19 cellular contexts compared by ENCODE assay signal in genomic region chr7:85126383-85126782, GRCh38.
DNase-seq lines count a peak whose midpoint lies in the region; ATAC-seq, FAIRE-seq and TF ChIP-seq lines count a peak whose summit lies in the region.
"Had no signal": no experiment of that assay in that cellular context is flagged by ENCODE, and none has a peak within 500 bp of the region (broad histone marks: within the 10 kb centered on the region; RNA-seq: fewer than 3 reads in every experiment).

No MANE protein-coding gene starts in this region.

- 0% methylated on average over 2 of the region's 2 CpGs for WGBS in HepG2 (ENCODE audit: low lambda C conversion rate)
- WGBS in right lobe of liver (ENCODE audit: insufficient coverage, low coverage, low lambda C conversion rate, missing lambda C conversion rate), result 18% methylated on average over 2 of the region's 2 CpGs
- WGBS in K562 (ENCODE audit: insufficient coverage, low coverage, missing lambda C conversion rate), result 6% methylated on average over 2 of the region's 2 CpGs

- in situ Hi-C loops in HepG2 (cut with HindIII; ENCODE audit: extremely low pct_ligation_motif_present, low pct_unique_long_range_greater_than_20kb), result no loop called here
- in situ Hi-C loops in K562 (cut with MboI), result no loop called here

- no peaks in the 10 kb centered on the region for H3K9me1 ChIP-seq in K562 (ENCODE audit: control insufficient read depth, insufficient read depth, low read length)

- BruUV-seq in HepG2 (replicated peaks; lab: Mats Ljungman, UMichigan), result no TSS peak
- no TSS peak for BruUV-seq in K562 (replicated peaks; lab: Mats Ljungman, UMichigan)

- H3K4me2 ChIP-seq in HepG2 (ENCODE audit: low read depth, low read length), result no peak overlapping the region
- H3K4me2 ChIP-seq in K562 (ENCODE audit: insufficient read depth, low read length), result no peak overlapping the region

- no peak overlapping the region for H3K4me3 Mint-ChIP-seq in nephron progenitor cell
- H3K4me3 Mint-ChIP-seq: CD8-positive, alpha-beta T cell had no signal

- CTCF ChIA-PET in HepG2 (lab: Yijun Ruan, JAX; ENCODE audit: low intra/inter-chr PET ratio, low total read pairs) (no interaction called here), K562 (lab: Yijun Ruan, JAX; ENCODE audit: low intra/inter-chr PET ratio) (no interaction called here)

- no peaks in the 10 kb centered on the region for H3K79me2 ChIP-seq in HepG2 (ENCODE audit: insufficient read depth, low read length)
- no peaks in the 10 kb centered on the region for H3K79me2 ChIP-seq in K562 (ENCODE audit: control insufficient read depth, insufficient read depth, low read length)

- intact Hi-C loops in HepG2 (cut with micrococcal nuclease; ENCODE audit: unreplicated experiment), result no loop called here
- intact Hi-C loops in right lobe of liver (cut with DNase I), result no loop called here
- intact Hi-C loops in K562 (cut with micrococcal nuclease), result no loop called here

- no peak for TF ChIP-seq EP300 in HepG2 (IDR thresholded peaks at IDR 0.05; ENCODE audit: low read depth in 2 of 2, low read length in 2 of 2)
- TF ChIP-seq EP300 in HepG2 (CRISPR knock-in tag; IDR thresholded peaks at IDR 0.05; ENCODE audit: borderline replicate concordance), result no peak
- TF ChIP-seq EP300 in K562 (IDR thresholded peaks at IDR 0.05; ENCODE audit: low read length), result no peak

- H3K9me3 ChIP-seq in HepG2 (ENCODE audit: low read length), result no peaks in the 10 kb centered on the region
- H3K9me3 ChIP-seq in right lobe of liver, result no peaks in the 10 kb centered on the region
- H3K9me3 ChIP-seq in K562 (replicated peaks; ENCODE audit: control insufficient read depth, insufficient read depth, low read depth, low read length), result no peaks in the 10 kb centered on the region
- H3K9me3 ChIP-seq: Caco-2 had no signal

- H3K4me3 ChIP-seq in HepG2 (replicated peaks in 1 of 3; ENCODE audit: insufficient read depth in 1 of 3, low read depth in 2 of 3, low read length in 3 of 3), result no peak overlapping the region
- H3K4me3 ChIP-seq in right lobe of liver, result no peak overlapping the region
- H3K4me3 ChIP-seq in K562, result no peak overlapping the region
- H3K4me3 ChIP-seq: GM12878, GM23248 had no signal

- TF ChIP-seq CTCF in HepG2 (CRISPR knock-in tag; IDR thresholded peaks at IDR 0.05), result no peak
- TF ChIP-seq CTCF in right lobe of liver (IDR thresholded peaks at IDR 0.05), result no peak
- TF ChIP-seq CTCF in K562 (IDR thresholded peaks at IDR 0.05 in 2 of 3, conservative IDR thresholded peaks at IDR 0.05 in 1 of 3; ENCODE audit: insufficient read depth in 2 of 3, low read depth in 1 of 3, low read length in 3 of 3), result no peak
- no peak for TF ChIP-seq CTCF in nephron progenitor cell (IDR thresholded peaks at IDR 0.05)

- H3K27me3 ChIP-seq in HepG2 (ENCODE audit: control insufficient read depth in 1 of 2, insufficient read depth in 2 of 2, low read length in 2 of 2) (no peaks in the 10 kb centered on the region), right lobe of liver (no peaks in the 10 kb centered on the region), K562 (ENCODE audit: control insufficient read depth in 2 of 2, insufficient read depth in 2 of 2, low read length in 2 of 2) (no peaks in the 10 kb centered on the region)

- peak overlapping the region; percentile 94 for H3K27ac Mint-ChIP-seq in nephron progenitor cell
- H3K27ac Mint-ChIP-seq: CD8-positive, alpha-beta T cell had no signal

- FAIRE-seq in HepG2 (lab: Jason Lieb, UNC) (no peak), K562 (lab: Jason Lieb, UNC) (no peak)
- FAIRE-seq: GM12878, GM19239, H1 had no signal

- H3K9ac ChIP-seq in HepG2 (ENCODE audit: insufficient read depth, low read depth, low read length) (no peak overlapping the region), K562 (ENCODE audit: insufficient read depth in 1 of 2, low read depth in 2 of 2, low read length in 2 of 2) (no peak overlapping the region)
- H3K9ac ChIP-seq: GM23248 had no signal

- H2AFZ ChIP-seq in HepG2 (ENCODE audit: low read length) (no peak overlapping the region), K562 (ENCODE audit: low read depth, low read length) (no peak overlapping the region)
- H2AFZ ChIP-seq: GM23248 had no signal

- H4K20me1 ChIP-seq in HepG2 (ENCODE audit: insufficient read depth, low read length) (no peaks in the 10 kb centered on the region), K562 (replicated peaks; ENCODE audit: control insufficient read depth, insufficient read depth, low read length) (no peaks in the 10 kb centered on the region)

- H3K4me1 ChIP-seq in HepG2 (ENCODE audit: insufficient read depth, low read length) (no peaks in the 10 kb centered on the region), right lobe of liver (no peaks in the 10 kb centered on the region), K562 (replicated peaks in 1 of 2; ENCODE audit: control insufficient read depth in 2 of 2, insufficient read depth in 2 of 2, low read length in 2 of 2) (no peaks in the 10 kb centered on the region)
- H3K4me1 ChIP-seq: Caco-2 had no signal

- peaks cover 9% of the 10 kb centered on the region for H3K36me3 Mint-ChIP-seq in nephron progenitor cell (ENCODE audit: low read depth)
- H3K36me3 Mint-ChIP-seq: CD8-positive, alpha-beta T cell had no signal

- no peaks in the 10 kb centered on the region for H3K9me3 Mint-ChIP-seq in nephron progenitor cell

- H3K27me3 Mint-ChIP-seq in nephron progenitor cell (ENCODE audit: low read depth, poor library complexity), result no peaks in the 10 kb centered on the region

- no peak overlapping the region for H3K27ac ChIP-seq in HepG2 (ENCODE audit: extremely low read length, insufficient read depth, low read length)
- no peak overlapping the region for H3K27ac ChIP-seq in right lobe of liver
- H3K27ac ChIP-seq in K562 (ENCODE audit: extremely low read depth, low read depth, low read length), result no peak overlapping the region
- H3K27ac ChIP-seq: GM23248 had no signal

- no peak for TF ChIP-seq POLR2A in HepG2 (IDR thresholded peaks at IDR 0.05; ENCODE audit: insufficient read depth in 1 of 2, low read depth in 2 of 2, low read length in 2 of 2)
- no peak for TF ChIP-seq POLR2A in right lobe of liver (IDR thresholded peaks at IDR 0.05)
- no peak for TF ChIP-seq POLR2A in K562 (conservative IDR thresholded peaks at IDR 0.05)

- no peak for DNase-seq in HepG2 (ENCODE audit: low spot score)
- DNase-seq in right lobe of liver, result no peak
- no peak for DNase-seq in K562 (ENCODE audit: extremely low read depth in 1 of 4, low spot score in 3 of 4)
- DNase-seq in nephron progenitor cell, result no peak
- no peak for DNase-seq in DMS79 (lab: John Stamatoyannopoulos, UW)
- no peak for DNase-seq in SK-N-DZ (ENCODE audit: low spot score)
- no peak for DNase-seq in cerebellar cortex (ENCODE audit: low spot score)
- DNase-seq: 8988T; C1 segment of cervical spinal cord; Caco-2; CD8-positive, alpha-beta T cell; DMS153; GDM1; H7; HCEC 1CT had no signal

- POLR2A ChIA-PET in HepG2 (lab: Yijun Ruan, JAX), result no interaction called here
- POLR2A ChIA-PET in K562 (lab: Yijun Ruan, JAX), result interaction anchor here (0.8 kb wide), 1 partner anchor 65 kb away, joined by 3 read pairs; no protein-coding TSS in a partner anchor

- H3K4me1 Mint-ChIP-seq in nephron progenitor cell, result peaks cover 63% of the 10 kb centered on the region

- no peaks in the 10 kb centered on the region for H3K36me3 ChIP-seq in HepG2 (replicated peaks in 1 of 2; ENCODE audit: control insufficient read depth in 1 of 2, insufficient read depth in 2 of 2, low read length in 2 of 2)
- no peaks in the 10 kb centered on the region for H3K36me3 ChIP-seq in right lobe of liver
- no peaks in the 10 kb centered on the region for H3K36me3 ChIP-seq in K562 (ENCODE audit: control insufficient read depth, insufficient read depth, low read length)

- ATAC-seq in HepG2 (no peak), right lobe of liver (no peak), K562 (no peak)
- ATAC-seq: CD8-positive, alpha-beta T cell; GM12878 had no signal

- TF ChIP-seq RAD21 in HepG2 (CRISPR knock-in tag; IDR thresholded peaks at IDR 0.05) (no peak), K562 (CRISPR knock-in tag; conservative IDR thresholded peaks at IDR 0.05 in 1 of 2, IDR thresholded peaks at IDR 0.05 in 1 of 2) (no peak)

TF ChIP-seq in HepG2, 621 proteins besides CTCF, POLR2A, EP300 and RAD21:
- TF ChIP-seq ZEB1 (IDR thresholded peaks at IDR 0.05; ENCODE audit: insufficient replicate concordance, low read depth) (no peak), MAFK (conservative IDR thresholded peaks at IDR 0.05 in 1 of 2, IDR thresholded peaks at IDR 0.05 in 1 of 2; ENCODE audit: low read length in 2 of 2) (peak; percentile 77 to 92), MAFF (IDR thresholded peaks at IDR 0.05; ENCODE audit: low read depth, low read length) (peak; percentile 83)

TF ChIP-seq in K562, 482 proteins besides CTCF, POLR2A, EP300 and RAD21:
- TF ChIP-seq C11orf30 (IDR thresholded peaks at IDR 0.05; ENCODE audit: low read depth) (peak; percentile 30; the same call in 1 of the 2 replicates), MAFG (tag; conservative IDR thresholded peaks at IDR 0.05) (peak; percentile 32; the same call in 1 of the 2 replicates), ZNF316 (IDR thresholded peaks at IDR 0.05) (peak; percentile 47), HMG20B (CRISPR knock-in tag; IDR thresholded peaks at IDR 0.05) (no peak), MAFK (IDR thresholded peaks at IDR 0.05; ENCODE audit: low read length) (peak; percentile 60), MAFF (IDR thresholded peaks at IDR 0.05; ENCODE audit: low read length) (peak; percentile 54), ATF3 (IDR thresholded peaks at IDR 0.05) (no peak), ATF3 (CRISPR knock-in tag; conservative IDR thresholded peaks at IDR 0.05) (no peak), CAMTA2 (CRISPR knock-in tag; conservative IDR thresholded peaks at IDR 0.05) (no peak)

Comparison
In these comparisons a context has a peak if more than half of its experiments do, and no peak if none do; other contexts are left out.
1. Of the 241 proteins assayed by ChIP-seq in both HepG2 and K562: peak only in HepG2: none; only in K562: MAFG; in both: MAFF and MAFK; in neither: 238.